24 cellular contexts compared by ENCODE assay signal in the genomic region with DNA sequence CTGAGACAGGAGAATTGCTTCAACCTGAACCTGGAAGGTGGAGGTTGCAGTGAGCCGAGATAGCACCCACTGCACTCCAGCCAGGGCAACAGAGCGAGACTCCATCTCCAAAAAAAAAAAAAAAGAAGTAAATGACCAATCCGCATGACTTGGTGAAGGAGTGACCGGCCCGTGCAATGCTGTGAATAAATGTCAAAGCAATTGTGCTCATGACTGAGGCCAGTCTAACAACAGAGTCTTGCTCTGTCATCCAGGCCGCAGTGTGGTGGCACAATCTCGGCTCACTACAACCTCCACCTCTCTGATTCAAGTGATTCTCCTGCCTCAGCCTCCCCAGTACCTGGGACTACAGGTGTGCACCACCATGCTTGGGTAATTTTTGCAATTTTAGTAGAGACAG. TPM values are rescaled to one million over a fixed set of nuclear protein-coding genes. Genes with fewer than 3 reads are reported as not detected.
A peak's percentile ranks its signal among the peaks of the same experiment; 100 is the strongest.
DNase-seq lines count a peak whose midpoint lies in the region; ATAC-seq and TF ChIP-seq lines count a peak whose summit lies in the region.
"Had no signal": no experiment of that assay in that cellular context is flagged by ENCODE, and none has a peak within 500 bp of the region (broad histone marks: within the 10 kb centered on the region; RNA-seq: fewer than 3 reads in every experiment).

No MANE protein-coding gene starts in this region.

- WGBS in endodermal cell (ENCODE audit: insufficient coverage in 1 of 2, insufficient read length in 1 of 2), 2 experiments: 94 to 98% methylated on average over 2 to 7 of the region's 7 CpGs
- WGBS in stomach, 5 donors: 89 to 95% (median 91%) methylated on average over 7 of the region's 7 CpGs

- H3K27me3 ChIP-seq in BLaER1: no peaks in the 10 kb centered on the region
- no peaks in the 10 kb centered on the region for H3K27me3 ChIP-seq in endodermal cell (ENCODE audit: control insufficient read depth, insufficient read depth, low read length, poor library complexity, severe bottlenecking)
- peaks cover 0 to 9% (median 0%) of the 10 kb centered on the region in 3 donors for H3K27me3 ChIP-seq in stomach

- no peak for TF ChIP-seq EP300 in stomach (IDR thresholded peaks at IDR 0.05)

- H3K36me3 ChIP-seq in BLaER1: no peaks in the 10 kb centered on the region
- no peaks in the 10 kb centered on the region for H3K36me3 ChIP-seq in endodermal cell (ENCODE audit: control insufficient read depth, insufficient read depth, low read length)
- no peaks in the 10 kb centered on the region for H3K36me3 ChIP-seq in stomach
- H3K36me3 ChIP-seq: SJCRH30 had no signal

- peaks cover 2% of the 10 kb centered on the region for H3K27me3 Mint-ChIP-seq in endodermal cell (ENCODE audit: insufficient read depth)

- no peak overlapping the region for H3K4me3 ChIP-seq in BLaER1
- no peak overlapping the region for H3K4me3 ChIP-seq in endodermal cell (ENCODE audit: low read length)
- no peak overlapping the region for H3K4me3 ChIP-seq in stomach
- H3K4me3 ChIP-seq: GM23248, SJCRH30 had no signal

- DNase-seq in endodermal cell: peak; percentile 4
- peak; percentile 59 for DNase-seq in mesenteric fat pad (ENCODE audit: low spot score)
- peak; percentile 17 for DNase-seq in stomach
- DNase-seq in posterior vena cava (ENCODE audit: low spot score): no peak
- DNase-seq in activated CD4-positive, alpha-beta T cell treated with anti-CD3 and anti-CD28 coated beads, Interleukin-2, amount 50 U/mL, for 1 hour: no peak
- no peak for DNase-seq in MV-4-11 (lab: John Stamatoyannopoulos, UW)
- DNase-seq: Calu3, DND-41, H7, Karpas-422, NCI-H1092 treated with DMSO at 0.1 percent for 48 hours, NCI-H1436, NCI-H187, NCI-H2171 treated with DMSO at 0.1 percent for 48 hours, NCI-H524 treated with DMSO at 0.1 percent for 48 hours, NCI-H774, PC-3, SJCRH30 had no signal

- no peak overlapping the region for H3K27ac ChIP-seq in BLaER1
- H3K27ac ChIP-seq in endodermal cell (ENCODE audit: low read depth, low read length): no peak overlapping the region
- peak overlapping the region in 3 of 5 donors; percentile 8 to 70 (median 41) for H3K27ac ChIP-seq in stomach
- H3K27ac ChIP-seq: 22Rv1, GM23248, SJCRH30 had no signal

- peak overlapping the region; percentile 75 for H3K4me2 ChIP-seq in BLaER1

- H3K4me1 ChIP-seq in BLaER1: peaks cover 43% of the 10 kb centered on the region
- no peaks in the 10 kb centered on the region for H3K4me1 ChIP-seq in endodermal cell (ENCODE audit: control insufficient read depth, insufficient read depth, low read length)
- peaks cover 0 to 15% (median 0%) of the 10 kb centered on the region in 4 donors for H3K4me1 ChIP-seq in stomach
- H3K4me1 ChIP-seq: SJCRH30 had no signal

- no peaks in the 10 kb centered on the region for H3K9me3 Mint-ChIP-seq in endodermal cell

- H3K9me3 ChIP-seq in BLaER1 (no peaks in the 10 kb centered on the region), endodermal cell (ENCODE audit: control insufficient read depth, low read length) (no peaks in the 10 kb centered on the region), stomach (no peaks in the 10 kb centered on the region)
- H3K9me3 ChIP-seq: SJCRH30 had no signal

- H3K27ac Mint-ChIP-seq in endodermal cell: no peak overlapping the region
- H3K27ac Mint-ChIP-seq: B cell had no signal

- TF ChIP-seq POLR2A in stomach (IDR thresholded peaks at IDR 0.05): no peak

- no peaks in the 10 kb centered on the region for H3K4me1 Mint-ChIP-seq in endodermal cell
- H3K4me1 Mint-ChIP-seq: B cell had no signal

- intact Hi-C loops in stomach (cut with DNase I; ENCODE audit: low total_unique reads) (no loop called here), posterior vena cava (cut with DNase I) (no loop called here)

- H3K4me3 Mint-ChIP-seq in endodermal cell: no peak overlapping the region
- H3K4me3 Mint-ChIP-seq: B cell had no signal

- no peak for ATAC-seq in GM18909 (IDR thresholded peaks at IDR 0.05; ENCODE audit: poor library complexity, unreplicated experiment)
- ATAC-seq: HepG2, PC-3 had no signal

- no peaks in the 10 kb centered on the region for H4K20me1 ChIP-seq in BLaER1

- no peaks in the 10 kb centered on the region for H3K36me3 Mint-ChIP-seq in endodermal cell (ENCODE audit: low read depth)

- TF ChIP-seq CTCF in endodermal cell (conservative IDR thresholded peaks at IDR 0.05) (no peak), stomach (IDR thresholded peaks at IDR 0.05) (no peak)

- H3K9ac ChIP-seq in BLaER1 (no peak overlapping the region), endodermal cell (ENCODE audit: extremely low read depth, low read length, poor library complexity, severe bottlenecking) (no peak overlapping the region)
- H3K9ac ChIP-seq: GM23248 had no signal

RNA-seq across cellular contexts. Expression of a gene that starts 27.8 kb away (rescaled TPM):
- total RNA-seq in endodermal cell (10 to 100 TPM; 28.8 to 29.4 TPM), mesenteric fat pad (21.7 TPM), stomach (10 to 100 TPM in 1 of 5 donors, 1 to 10 TPM in 4; 3.1 to 23.3 (median 3.9) TPM), posterior vena cava (1 to 10 TPM; 4.5 to 6.5 TPM)
- polyA plus RNA-seq in endodermal cell (2013, experiment 1 of 2): 19.9 TPM
- 16.4 TPM for polyA plus RNA-seq in endodermal cell (2013, experiment 2 of 2)
- 1 to 10 TPM; 2.9 to 9.9 (median 6.7) TPM for polyA plus RNA-seq in stomach

Comparison
In these comparisons a context has a peak if more than half of its experiments do, and no peak if none do; other contexts are left out.
1. H3K27ac ChIP-seq: peak in stomach (3 of 5); none in BLaER1 (single experiment) and endodermal cell (single experiment).
2. DNase-seq: peak in endodermal cell (single experiment), mesenteric fat pad (single experiment) and stomach (single experiment); none in posterior vena cava (single experiment), activated CD4-positive, alpha-beta T cell treated with anti-CD3 and anti-CD28 coated beads, Interleukin-2, amount 50 U/mL, for 1 hour (single experiment) and MV-4-11 (single experiment).